17 cellular contexts compared by ENCODE assay signal in genomic region chr6:128161839-128162238, GRCh38.
DNase-seq lines count a peak whose midpoint lies in the region; ATAC-seq, FAIRE-seq and TF ChIP-seq lines count a peak whose summit lies in the region.
"Had no signal": no experiment of that assay in that cellular context is flagged by ENCODE, and none has a peak within 500 bp of the region (broad histone marks: within the 10 kb centered on the region; RNA-seq: fewer than 3 reads in every experiment).

No MANE protein-coding gene starts in this region.

- no peaks in the 10 kb centered on the region for H3K27me3 ChIP-seq in A673 (replicated peaks; ENCODE audit: insufficient read depth, low read depth, low read length, poor library complexity)
- H3K27me3 ChIP-seq in SJCRH30: no peaks in the 10 kb centered on the region
- H3K27me3 ChIP-seq in gastrocnemius medialis: no peaks in the 10 kb centered on the region
- H3K27me3 ChIP-seq in heart left ventricle: no peaks in the 10 kb centered on the region
- H3K27me3 ChIP-seq: BLaER1 treated with 17β-estradiol and CSF1 and Interleukin-3, amounts not matched to agents 10 nM and 100 nM had no signal

- no peak overlapping the region for H3K9ac ChIP-seq in kidney (ENCODE audit: low read length in 2 of 2)
- H3K9ac ChIP-seq: BLaER1 treated with 17β-estradiol and CSF1 and Interleukin-3, amounts not matched to agents 10 nM and 100 nM had no signal

- TF ChIP-seq CTCF in A673 (conservative IDR thresholded peaks at IDR 0.05; ENCODE audit: low read depth, low read length): no peak
- no peak for TF ChIP-seq CTCF in HEK293 (tag by site-specific recombination; IDR thresholded peaks at IDR 0.05)
- no peak for TF ChIP-seq CTCF in kidney (IDR thresholded peaks at IDR 0.05; ENCODE audit: borderline replicate concordance, extremely low read depth, insufficient read depth)
- TF ChIP-seq CTCF in gastrocnemius medialis (IDR thresholded peaks at IDR 0.05 in 4 of 5, conservative IDR thresholded peaks at IDR 0.05 in 1 of 5): no peak
- TF ChIP-seq CTCF in heart left ventricle (IDR thresholded peaks at IDR 0.05): no peak

- no peak overlapping the region for H3K4me3 ChIP-seq in A673 (ENCODE audit: low read depth, low read length, poor library complexity, severe bottlenecking)
- H3K4me3 ChIP-seq in HEK293 (ENCODE audit: low read depth, low read length): no peak overlapping the region
- H3K4me3 ChIP-seq in kidney (ENCODE audit: low read length in 2 of 2): no peak overlapping the region
- H3K4me3 ChIP-seq in SJCRH30: no peak overlapping the region
- H3K4me3 ChIP-seq in gastrocnemius medialis: no peak overlapping the region
- H3K4me3 ChIP-seq in heart left ventricle: no peak overlapping the region
- H3K4me3 ChIP-seq: BLaER1 treated with 17β-estradiol and CSF1 and Interleukin-3, amounts not matched to agents 10 nM and 100 nM; HAP-1 had no signal

- intact Hi-C loops in A673 (cut with micrococcal nuclease; ENCODE audit: unreplicated experiment): no loop called here
- intact Hi-C loops in kidney (cut with DNase I): no loop called here
- intact Hi-C loops in gastrocnemius medialis (cut with DNase I; ENCODE audit: low total_unique reads): no loop called here
- intact Hi-C loops in heart left ventricle (cut with DNase I): no loop called here

- in situ Hi-C loops in gastrocnemius medialis (cut with MboI; ENCODE audit: low sequenced_read_pairs in 4 of 4): no loop called here

- H3K4me1 ChIP-seq in A673 (ENCODE audit: insufficient read depth, low read length, poor library complexity, severe bottlenecking) (peaks cover 17% of the 10 kb centered on the region), HEK293 (ENCODE audit: control insufficient read depth, insufficient read depth, low read length) (no peaks in the 10 kb centered on the region), kidney (ENCODE audit: control insufficient read depth in 1 of 2, insufficient read depth in 1 of 2, low read depth in 1 of 2, low read length in 2 of 2) (no peaks in the 10 kb centered on the region), SJCRH30 (no peaks in the 10 kb centered on the region), gastrocnemius medialis (peaks cover 0 to 8% of the 10 kb centered on the region in 2 donors), heart left ventricle (peaks cover 0 to 4% (median 0%) of the 10 kb centered on the region in 12 donors)

- WGBS in heart left ventricle, 4 donors: 58 to 69% (median 60%) methylated on average over 1 of the region's 1 CpG

- CTCF ChIA-PET in A673 (lab: Charles Lee) (no interaction called here), HEK293 (lab: Yijun Ruan, JAX) (no interaction called here)

- no TSS peak for BruUV-seq in A673 (replicated peaks; lab: Mats Ljungman, UMichigan)

- no peak for ATAC-seq in gastrocnemius medialis
- ATAC-seq in heart left ventricle: no peak

- peak; percentile 55 for FAIRE-seq in kidney (lab: Jason Lieb, UNC)
- FAIRE-seq: GM19239 had no signal

- H3K9me3 ChIP-seq in A673 (ENCODE audit: low read depth, low read length, poor library complexity, severe bottlenecking) (no peaks in the 10 kb centered on the region), HEK293 (ENCODE audit: control insufficient read depth, insufficient read depth, low read depth, low read length) (no peaks in the 10 kb centered on the region), kidney (ENCODE audit: control insufficient read depth in 1 of 2, low read length in 2 of 2) (no peaks in the 10 kb centered on the region), SJCRH30 (replicated peaks) (no peaks in the 10 kb centered on the region), gastrocnemius medialis (no peaks in the 10 kb centered on the region), heart left ventricle (no peaks in the 10 kb centered on the region)
- H3K9me3 ChIP-seq: BLaER1 treated with 17β-estradiol and CSF1 and Interleukin-3, amounts not matched to agents 10 nM and 100 nM; HAP-1 had no signal

- no peaks in the 10 kb centered on the region for H3K36me3 ChIP-seq in A673 (ENCODE audit: insufficient read depth, low read length, poor library complexity, severe bottlenecking)
- no peaks in the 10 kb centered on the region for H3K36me3 ChIP-seq in HEK293 (ENCODE audit: control insufficient read depth in 2 of 2, insufficient read depth in 1 of 2, low read length in 2 of 2)
- H3K36me3 ChIP-seq in kidney (ENCODE audit: control insufficient read depth in 1 of 2, insufficient read depth in 2 of 2, low read length in 2 of 2): no peaks in the 10 kb centered on the region
- H3K36me3 ChIP-seq in SJCRH30: no peaks in the 10 kb centered on the region
- no peaks in the 10 kb centered on the region for H3K36me3 ChIP-seq in gastrocnemius medialis
- no peaks in the 10 kb centered on the region for H3K36me3 ChIP-seq in heart left ventricle
- H3K36me3 ChIP-seq: BLaER1 treated with 17β-estradiol and CSF1 and Interleukin-3, amounts not matched to agents 10 nM and 100 nM; HAP-1 had no signal

- DNase-seq in A673 (ENCODE audit: low spot score) (peak; percentile 65), SK-N-DZ (ENCODE audit: low spot score) (peak; percentile 93), kidney (no peak), SJCRH30 (no peak), gastrocnemius medialis (no peak), heart left ventricle (no peak)
- DNase-seq: AML-193; CD4-positive, CD25-positive, alpha-beta regulatory T cell; DMS53; GF-D8; GOT3; HFFc6 had no signal

- TF ChIP-seq POLR2A in gastrocnemius medialis (IDR thresholded peaks at IDR 0.05) (no peak), heart left ventricle (IDR thresholded peaks at IDR 0.05) (no peak)

- POLR2A ChIA-PET in A673 (lab: Charles Lee; ENCODE audit: low non-redundant PET): no interaction called here
- POLR2A ChIA-PET in HEK293 (lab: Yijun Ruan, JAX): no interaction called here

- H3K27ac ChIP-seq in A673 (ENCODE audit: low read depth, low read length, poor library complexity, severe bottlenecking): no peak overlapping the region
- H3K27ac ChIP-seq in HEK293 (ENCODE audit: extremely low read depth, low read depth, low read length): no peak overlapping the region
- no peak overlapping the region for H3K27ac ChIP-seq in kidney (ENCODE audit: low read depth in 2 of 2, low read length in 2 of 2)
- H3K27ac ChIP-seq in SJCRH30: no peak overlapping the region
- H3K27ac ChIP-seq in gastrocnemius medialis: no peak overlapping the region
- H3K27ac ChIP-seq in heart left ventricle: no peak overlapping the region
- H3K27ac ChIP-seq: BLaER1 treated with 17β-estradiol and CSF1 and Interleukin-3, amounts not matched to agents 10 nM and 100 nM; HL-60 had no signal

TF ChIP-seq in HEK293, 187 proteins besides CTCF, POLR2A, EP300 and RAD21 (continues in another document):
- TF ChIP-seq ZNF140 (tag by site-specific recombination; IDR thresholded peaks at IDR 0.05) (no peak), ZNF10 (tag by site-specific recombination; IDR thresholded peaks at IDR 0.05) (no peak), PRDM6 (tag by site-specific recombination; IDR thresholded peaks at IDR 0.05) (peak; percentile 61; the same call in 1 of the 2 replicates), ZBTB48 (tag by site-specific recombination; IDR thresholded peaks at IDR 0.05) (no peak), BCL11A (tag by site-specific recombination; IDR thresholded peaks at IDR 0.05; ENCODE audit: low read depth) (no peak), ZBTB17 (tag by site-specific recombination; IDR thresholded peaks at IDR 0.05) (no peak), GLI2 (tag by site-specific recombination; IDR thresholded peaks at IDR 0.05; ENCODE audit: borderline replicate concordance, low read depth) (no peak), ZNF785 (tag by site-specific recombination; IDR thresholded peaks at IDR 0.05) (no peak), OSR2 (tag by site-specific recombination; IDR thresholded peaks at IDR 0.05) (0 out of 2 replicates have a peak, but pooled peaks have one; percentile 24), KLF9 (tag by site-specific recombination; IDR thresholded peaks at IDR 0.05; ENCODE audit: low read depth) (no peak), ZNF114 (tag by site-specific recombination; IDR thresholded peaks at IDR 0.05) (no peak)

Comparison
In these comparisons a context has a peak if more than half of its experiments do, and no peak if none do; other contexts are left out.
1. DNase-seq: peak in A673 (single experiment) and SK-N-DZ (single experiment); none in kidney (single experiment), SJCRH30 (0 of 2), gastrocnemius medialis (0 of 2) and heart left ventricle (0 of 5).